8 cellular contexts compared by ENCODE assay signal in the genomic region with DNA sequence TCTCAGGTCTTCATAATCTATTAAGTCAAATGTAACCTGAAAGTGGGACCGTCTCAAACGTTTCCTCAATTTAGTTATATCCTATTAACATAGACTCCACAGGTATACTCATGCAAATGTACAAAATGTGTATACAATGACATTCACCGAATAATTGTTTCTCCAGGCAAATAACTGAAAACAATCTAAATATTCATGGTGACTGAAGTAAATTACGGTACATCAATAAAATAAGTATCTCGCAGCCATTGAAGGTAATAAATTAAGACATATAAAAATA. TPM values are rescaled to one million over a fixed set of nuclear protein-coding genes. Genes with fewer than 3 reads are reported as not detected.
DNase-seq lines count a peak whose midpoint lies in the region; ATAC-seq and TF ChIP-seq lines count a peak whose summit lies in the region.

No MANE protein-coding gene starts in this region.

- ATAC-seq in GM18505 (IDR thresholded peaks at IDR 0.05; ENCODE audit: unreplicated experiment) = no peak

- peak overlapping the region; percentile 96 to 99 (median 98) for H3K4me3 Mint-ChIP-seq in CD8-positive, alpha-beta memory T cell
- H3K4me3 Mint-ChIP-seq in osteocyte (ENCODE audit: unreplicated experiment) = peak overlapping the region; percentile 98

- H3K27me3 ChIP-seq in CD8-positive, alpha-beta memory T cell (ENCODE audit: insufficient read depth, low read length, poor library complexity, severe bottlenecking) = no peaks in the 10 kb centered on the region
- no peaks in the 10 kb centered on the region for H3K27me3 ChIP-seq in OCI-LY3 (ENCODE audit: low read depth, low read length)

- no peak for DNase-seq in CD8-positive, alpha-beta memory T cell
- DNase-seq in epithelial cell of esophagus (ENCODE audit: low read depth) = no peak
- no peak for DNase-seq in osteocyte (ENCODE audit: extremely low spot score, unreplicated experiment)
- no peak for DNase-seq in SK-N-DZ (ENCODE audit: low spot score)
- DNase-seq in cerebellum (ENCODE audit: low spot score) = no peak
- DNase-seq in posterior vena cava (ENCODE audit: low spot score) = no peak

- intact Hi-C loops in posterior vena cava (cut with DNase I) = no loop called here

- no peak for TF ChIP-seq CTCF in OCI-LY3 (IDR thresholded peaks at IDR 0.05; ENCODE audit: low read depth, low read length)
- TF ChIP-seq CTCF in epithelial cell of esophagus (IDR thresholded peaks at IDR 0.05; ENCODE audit: insufficient read depth, low read depth, low read length, missing control alignments) = no peak
- no peak for TF ChIP-seq CTCF in osteocyte (IDR thresholded peaks at IDR 0.05)

- H4K20me1 ChIP-seq in OCI-LY3 (ENCODE audit: insufficient read depth, low read length) = peaks cover 26% of the 10 kb centered on the region

- peak overlapping the region; percentile 97 for H3K9ac ChIP-seq in OCI-LY3 (ENCODE audit: low read length)

- POLR2A ChIA-PET in CD8-positive, alpha-beta memory T cell (lab: Charles Lee) = no interaction called here

- H3K27me3 Mint-ChIP-seq in CD8-positive, alpha-beta memory T cell = no peaks in the 10 kb centered on the region
- H3K27me3 Mint-ChIP-seq in osteocyte (ENCODE audit: unreplicated experiment) = no peaks in the 10 kb centered on the region

- peak overlapping the region; percentile 89 for H3K4me3 ChIP-seq in CD8-positive, alpha-beta memory T cell (ENCODE audit: low read length)
- peak overlapping the region; percentile 99 for H3K4me3 ChIP-seq in OCI-LY3 (ENCODE audit: low read length)
- H3K4me3 ChIP-seq in epithelial cell of esophagus (ENCODE audit: low read length) = peak overlapping the region; percentile 91

- H3K4me1 ChIP-seq in CD8-positive, alpha-beta memory T cell (ENCODE audit: insufficient read depth, low read length) = peaks cover 34% of the 10 kb centered on the region
- peaks cover 39% of the 10 kb centered on the region for H3K4me1 ChIP-seq in OCI-LY3 (ENCODE audit: low read length)

- CTCF ChIA-PET in CD8-positive, alpha-beta memory T cell (lab: Charles Lee) = no interaction called here

- peak overlapping the region; percentile 85 to 99 (median 98) for H3K27ac Mint-ChIP-seq in CD8-positive, alpha-beta memory T cell
- H3K27ac Mint-ChIP-seq in osteocyte (ENCODE audit: unreplicated experiment) = peak overlapping the region; percentile 99

- peaks cover 74% of the 10 kb centered on the region for H3K79me2 ChIP-seq in OCI-LY3 (ENCODE audit: low read length)

- H3K36me3 Mint-ChIP-seq in CD8-positive, alpha-beta memory T cell = peaks cover 4 to 38% (median 12%) of the 10 kb centered on the region in 3 donors
- H3K36me3 Mint-ChIP-seq in osteocyte (ENCODE audit: unreplicated experiment) = peaks cover 31% of the 10 kb centered on the region

- no peaks in the 10 kb centered on the region for H3K9me3 Mint-ChIP-seq in CD8-positive, alpha-beta memory T cell
- no peaks in the 10 kb centered on the region for H3K9me3 Mint-ChIP-seq in osteocyte (ENCODE audit: unreplicated experiment)

- no peak overlapping the region; the same call in 1 of the 2 replicates for H2AFZ ChIP-seq in OCI-LY3 (ENCODE audit: low read depth, low read length)

- H3K36me3 ChIP-seq in CD8-positive, alpha-beta memory T cell (ENCODE audit: insufficient read depth, low read length) = peaks cover 5% of the 10 kb centered on the region
- H3K36me3 ChIP-seq in OCI-LY3 (replicated peaks; ENCODE audit: low read depth, low read length) = peaks cover 55% of the 10 kb centered on the region

- H3K4me2 ChIP-seq in OCI-LY3 (ENCODE audit: low read length) = peak overlapping the region; percentile 90

- H3K27ac ChIP-seq in CD8-positive, alpha-beta memory T cell (ENCODE audit: low read depth, low read length) = peak overlapping the region; percentile 95
- H3K27ac ChIP-seq in OCI-LY3 (ENCODE audit: low read length) = peak overlapping the region; percentile 80

- peaks cover 44 to 80% (median 69%) of the 10 kb centered on the region in 3 donors for H3K4me1 Mint-ChIP-seq in CD8-positive, alpha-beta memory T cell
- H3K4me1 Mint-ChIP-seq in osteocyte (ENCODE audit: unreplicated experiment) = peaks cover 43% of the 10 kb centered on the region

- no peaks in the 10 kb centered on the region for H3K9me3 ChIP-seq in CD8-positive, alpha-beta memory T cell (ENCODE audit: low read length)
- no peaks in the 10 kb centered on the region for H3K9me3 ChIP-seq in OCI-LY3 (ENCODE audit: insufficient read depth, low read length)

- no peak for TF ChIP-seq POLR2A in GM18505 (IDR thresholded peaks at IDR 0.05; ENCODE audit: borderline replicate concordance, extremely low read depth, insufficient read depth, insufficient read length)

RNA-seq across cellular contexts. Expression of gene IARS1, which starts 0.5 kb away (rescaled TPM):
- total RNA-seq in CD8-positive, alpha-beta memory T cell = 100 to 1,000 TPM; 227 to 230 TPM
- polyA plus RNA-seq in CD8-positive, alpha-beta memory T cell = 60.3 TPM
- total RNA-seq in osteocyte (212 and 231 TPM in 2 replicates), cerebellum (135 TPM), posterior vena cava (10 to 100 TPM; 82.6 to 87.1 TPM)
- 134 and 143 TPM in 2 replicates for polyA plus RNA-seq in SK-N-DZ (2014; cell fraction: cytosol; rRNA removed)
- polyA plus RNA-seq in SK-N-DZ (2014; cell fraction: nucleus; rRNA removed) = 175 and 205 TPM in 2 replicates

RNA-seq across cellular contexts. Expression of gene NOL8, which starts 32.1 kb away (rescaled TPM):
- total RNA-seq in CD8-positive, alpha-beta memory T cell = 10 to 100 TPM; 64.0 to 69.6 TPM
- 37.0 TPM for polyA plus RNA-seq in CD8-positive, alpha-beta memory T cell
- 36.8 and 37.2 TPM in 2 replicates for total RNA-seq in osteocyte
- 18.4 and 22.4 TPM in 2 replicates for polyA plus RNA-seq in SK-N-DZ (2014; cell fraction: cytosol; rRNA removed)
- polyA plus RNA-seq in SK-N-DZ (2014; cell fraction: nucleus; rRNA removed) = 71.1 and 90.6 TPM in 2 replicates
- total RNA-seq in cerebellum = 22.7 TPM
- 10 to 100 TPM; 24.0 to 30.6 TPM for total RNA-seq in posterior vena cava

RNA-seq across cellular contexts. Expression of gene CENPP, which starts 32.7 kb away (rescaled TPM):
- 10 to 100 TPM; 19.5 to 20.9 TPM for total RNA-seq in CD8-positive, alpha-beta memory T cell
- 2.5 TPM for polyA plus RNA-seq in CD8-positive, alpha-beta memory T cell
- 11.6 and 13.1 TPM in 2 replicates for total RNA-seq in osteocyte
- polyA plus RNA-seq in SK-N-DZ (2014; cell fraction: cytosol; rRNA removed) = 3.1 and 3.6 TPM in 2 replicates
- 3.1 and 5.7 TPM in 2 replicates for polyA plus RNA-seq in SK-N-DZ (2014; cell fraction: nucleus; rRNA removed)
- total RNA-seq in cerebellum = 7.0 TPM
- total RNA-seq in posterior vena cava = 1 to 10 TPM; 3.5 to 4.5 TPM
